Comparison of ENCODE assay signal across 18 cellular contexts in genomic region chr19:46932346-46932745, GRCh38.
DNase-seq lines count a peak whose midpoint lies in the region; ATAC-seq and TF ChIP-seq lines count a peak whose summit lies in the region.
"Had no signal": no experiment of that assay in that cellular context is flagged by ENCODE, and none has a peak within 500 bp of the region (broad histone marks: within the 10 kb centered on the region; RNA-seq: fewer than 3 reads in every experiment).

No MANE protein-coding gene starts in this region.

- H3K36me3 ChIP-seq in HEK293 (ENCODE audit: control insufficient read depth in 2 of 2, insufficient read depth in 1 of 2, low read length in 2 of 2), result peaks cover 3 to 5% of the 10 kb centered on the region in 2 experiments; a peak in 2 of 3 replicates
- peaks cover 3% of the 10 kb centered on the region for H3K36me3 ChIP-seq in SK-N-MC (ENCODE audit: insufficient read depth, low read length)
- peaks cover 2% of the 10 kb centered on the region for H3K36me3 ChIP-seq in skeletal muscle satellite cell (ENCODE audit: insufficient read depth, low read length)
- H3K36me3 ChIP-seq: ovary had no signal

- H3K4me2 ChIP-seq in skeletal muscle satellite cell (ENCODE audit: low read length), result peak overlapping the region; percentile 38

- H3K4me1 ChIP-seq in HEK293 (ENCODE audit: control insufficient read depth, insufficient read depth, low read length) (peaks cover 10% of the 10 kb centered on the region; the same call in 1 of the 2 replicates), skeletal muscle satellite cell (ENCODE audit: control insufficient read depth, insufficient read depth, low read length) (peaks cover 54% of the 10 kb centered on the region)
- H3K4me1 ChIP-seq: body of pancreas had no signal

- H3K4me3 Mint-ChIP-seq in activated CD4-positive, alpha-beta memory T cell treated with anti-CD3 and anti-CD28 coated beads, Interleukin-2, amount 10 ng/mL, durations not matched to agents 7 days and 5 days, result no peak overlapping the region
- H3K4me3 Mint-ChIP-seq in progenitor cell of endocrine pancreas (ENCODE audit: low read depth), result no peak overlapping the region
- no peak overlapping the region for H3K4me3 Mint-ChIP-seq in activated naive CD8-positive, alpha-beta T cell treated with anti-CD3 and anti-CD28 coated beads, Interleukin-2, amount 50 U/mL, for 24 hours
- H3K4me3 Mint-ChIP-seq: stimulated activated naive CD8-positive, alpha-beta T cell treated with anti-CD3 and anti-CD28 coated beads, Interleukin-15, amount 100 ng/mL, for 72 hours had no signal

- H3K4me3 ChIP-seq in HEK293 (ENCODE audit: low read depth, low read length) (no peak overlapping the region), SK-N-MC (no peak overlapping the region), skeletal muscle satellite cell (ENCODE audit: low read length) (no peak overlapping the region)
- H3K4me3 ChIP-seq: body of pancreas, GM12878, ovary had no signal

- H3K9me3 Mint-ChIP-seq in activated CD4-positive, alpha-beta memory T cell treated with anti-CD3 and anti-CD28 coated beads, Interleukin-2, amount 10 ng/mL, durations not matched to agents 7 days and 5 days, result no peaks in the 10 kb centered on the region
- H3K9me3 Mint-ChIP-seq in progenitor cell of endocrine pancreas (ENCODE audit: low read depth), result no peaks in the 10 kb centered on the region
- no peaks in the 10 kb centered on the region for H3K9me3 Mint-ChIP-seq in activated naive CD8-positive, alpha-beta T cell treated with anti-CD3 and anti-CD28 coated beads, Interleukin-2, amount 50 U/mL, for 24 hours
- H3K9me3 Mint-ChIP-seq: stimulated activated naive CD8-positive, alpha-beta T cell treated with anti-CD3 and anti-CD28 coated beads, Interleukin-15, amount 100 ng/mL, for 72 hours had no signal

- TF ChIP-seq CTCF in HEK293 (tag by site-specific recombination; IDR thresholded peaks at IDR 0.05), result no peak
- no peak for TF ChIP-seq CTCF in progenitor cell of endocrine pancreas (IDR thresholded peaks at IDR 0.05; ENCODE audit: unreplicated experiment)

- H3K36me3 Mint-ChIP-seq in activated CD4-positive, alpha-beta memory T cell treated with anti-CD3 and anti-CD28 coated beads, Interleukin-2, amount 10 ng/mL, durations not matched to agents 7 days and 5 days (ENCODE audit: low read depth), result peaks cover 10% of the 10 kb centered on the region
- no peaks in the 10 kb centered on the region for H3K36me3 Mint-ChIP-seq in progenitor cell of endocrine pancreas (ENCODE audit: insufficient read depth)
- peaks cover 2% of the 10 kb centered on the region for H3K36me3 Mint-ChIP-seq in activated naive CD8-positive, alpha-beta T cell treated with anti-CD3 and anti-CD28 coated beads, Interleukin-2, amount 50 U/mL, for 24 hours (ENCODE audit: low read depth)

- no peak overlapping the region for H3K27ac Mint-ChIP-seq in activated CD4-positive, alpha-beta memory T cell treated with anti-CD3 and anti-CD28 coated beads, Interleukin-2, amount 10 ng/mL, durations not matched to agents 7 days and 5 days
- no peak overlapping the region for H3K27ac Mint-ChIP-seq in progenitor cell of endocrine pancreas
- H3K27ac Mint-ChIP-seq in activated naive CD8-positive, alpha-beta T cell treated with anti-CD3 and anti-CD28 coated beads, Interleukin-2, amount 50 U/mL, for 24 hours, result no peak overlapping the region
- H3K27ac Mint-ChIP-seq: stimulated activated naive CD8-positive, alpha-beta T cell treated with anti-CD3 and anti-CD28 coated beads, Interleukin-15, amount 100 ng/mL, for 72 hours had no signal

- ATAC-seq in activated naive CD8-positive, alpha-beta T cell treated with anti-CD3 and anti-CD28 coated beads, Interleukin-2, amount 50 U/mL, for 24 hours, result no peak
- ATAC-seq: body of pancreas; GM12878; stimulated activated naive CD8-positive, alpha-beta T cell treated with anti-CD3 and anti-CD28 coated beads, Interleukin-15, amount 100 ng/mL, for 72 hours had no signal

- no peaks in the 10 kb centered on the region for H3K27me3 ChIP-seq in skeletal muscle satellite cell (ENCODE audit: control insufficient read depth, insufficient read depth, low read length)
- H3K27me3 ChIP-seq: body of pancreas, ovary had no signal

- peaks cover 65% of the 10 kb centered on the region for H3K4me1 Mint-ChIP-seq in activated CD4-positive, alpha-beta memory T cell treated with anti-CD3 and anti-CD28 coated beads, Interleukin-2, amount 10 ng/mL, durations not matched to agents 7 days and 5 days
- H3K4me1 Mint-ChIP-seq in progenitor cell of endocrine pancreas (ENCODE audit: low read depth), result peaks cover 18% of the 10 kb centered on the region
- H3K4me1 Mint-ChIP-seq in activated naive CD8-positive, alpha-beta T cell treated with anti-CD3 and anti-CD28 coated beads, Interleukin-2, amount 50 U/mL, for 24 hours, result peaks cover 41% of the 10 kb centered on the region

- H3K9ac ChIP-seq in SK-N-MC (ENCODE audit: insufficient read length) (no peak overlapping the region), skeletal muscle satellite cell (ENCODE audit: low read depth, low read length) (peak overlapping the region; percentile 41)

- H3K27me3 Mint-ChIP-seq in activated CD4-positive, alpha-beta memory T cell treated with anti-CD3 and anti-CD28 coated beads, Interleukin-2, amount 10 ng/mL, durations not matched to agents 7 days and 5 days, result no peaks in the 10 kb centered on the region
- no peaks in the 10 kb centered on the region for H3K27me3 Mint-ChIP-seq in progenitor cell of endocrine pancreas
- no peaks in the 10 kb centered on the region for H3K27me3 Mint-ChIP-seq in activated naive CD8-positive, alpha-beta T cell treated with anti-CD3 and anti-CD28 coated beads, Interleukin-2, amount 50 U/mL, for 24 hours
- H3K27me3 Mint-ChIP-seq: stimulated activated naive CD8-positive, alpha-beta T cell treated with anti-CD3 and anti-CD28 coated beads, Interleukin-15, amount 100 ng/mL, for 72 hours had no signal

- H3K27ac ChIP-seq in HEK293 (ENCODE audit: extremely low read depth, low read depth, low read length) (no peak overlapping the region), SK-N-MC (0 out of 2 replicates have a peak overlapping the region, but pooled peaks have one; percentile 25), epithelial cell of prostate (peak overlapping the region; percentile 30)
- H3K27ac ChIP-seq: body of pancreas, ovary had no signal

- POLR2A ChIA-PET in HEK293 (lab: Yijun Ruan, JAX), result interaction anchor here (0.7 kb wide), 1 partner anchor 16 kb away, joined by 4 read pairs; no protein-coding TSS in a partner anchor
- POLR2A ChIA-PET in activated CD4-positive, alpha-beta memory T cell treated with anti-CD3 and anti-CD28 coated beads, Interleukin-2, amount 10 ng/mL, durations not matched to agents 7 days and 5 days (lab: Charles Lee), result no interaction called here

- intact Hi-C loops in posterior cingulate gyrus (cut with DNase I), result no loop called here

- CTCF ChIA-PET in HEK293 (lab: Yijun Ruan, JAX), result interaction anchor here (0.9 to 1.2 kb wide), 2 partner anchors 12 to 58 kb away, joined by 3 to 7 read pairs; no protein-coding TSS in a partner anchor
- CTCF ChIA-PET in activated CD4-positive, alpha-beta memory T cell treated with anti-CD3 and anti-CD28 coated beads, Interleukin-2, amount 10 ng/mL, durations not matched to agents 7 days and 5 days (lab: Charles Lee), result no interaction called here

- DNase-seq in SK-N-MC (ENCODE audit: low read depth, low spot score) (no peak), epithelial cell of prostate (ENCODE audit: low read depth, low spot score) (no peak), progenitor cell of endocrine pancreas (ENCODE audit: low spot score, unreplicated experiment) (no peak), posterior cingulate gyrus (no peak)
- no peak for DNase-seq in activated CD4-positive, alpha-beta memory T cell treated with anti-CD3 and anti-CD28 coated beads, Interleukin-2, amount 10 ng/mL, durations not matched to agents 7 days and 5 days
- no peak for DNase-seq in activated naive CD8-positive, alpha-beta T cell treated with anti-CD3 and anti-CD28 coated beads, Interleukin-2, amount 50 U/mL, for 24 hours
- DNase-seq: activated T-cell treated with anti-CD3 and anti-CD28 coated beads, Interleukin-2, amount 50 U/mL, for 48 hours; body of pancreas; DMS153; foreskin melanocyte; NCI-H446 treated with DMSO at 0.1 percent for 48 hours; ovary; SHP77 treated with DMSO at 0.1 percent for 48 hours; stimulated activated CD4-positive, alpha-beta T cell treated with anti-CD3 and anti-CD28 coated beads, Interleukin-4, amount 100 ng/mL, for 24 hours; stimulated activated naive CD8-positive, alpha-beta T cell treated with anti-CD3 and anti-CD28 coated beads, Interleukin-15, amount 100 ng/mL, for 72 hours had no signal

- H3K9me3 ChIP-seq in HEK293 (ENCODE audit: control insufficient read depth, insufficient read depth, low read depth, low read length) (no peaks in the 10 kb centered on the region), SK-N-MC (ENCODE audit: low read depth, low read length) (no peaks in the 10 kb centered on the region), skeletal muscle satellite cell (replicated peaks; ENCODE audit: low read length) (no peaks in the 10 kb centered on the region)
- H3K9me3 ChIP-seq: body of pancreas, ovary had no signal

TF ChIP-seq in HEK293, 187 proteins besides CTCF, POLR2A, EP300 and RAD21:
- 0 out of 2 replicates have a peak, but pooled peaks have one; percentile 44 for TF ChIP-seq SCRT1 (tag by site-specific recombination; IDR thresholded peaks at IDR 0.05; ENCODE audit: borderline replicate concordance)
- no peak for TF ChIP-seq ZNF768 (tag by site-specific recombination; IDR thresholded peaks at IDR 0.05)
- peak; percentile 48 for TF ChIP-seq SCRT2 (tag by site-specific recombination; IDR thresholded peaks at IDR 0.05)
